In the genomic region with DNA sequence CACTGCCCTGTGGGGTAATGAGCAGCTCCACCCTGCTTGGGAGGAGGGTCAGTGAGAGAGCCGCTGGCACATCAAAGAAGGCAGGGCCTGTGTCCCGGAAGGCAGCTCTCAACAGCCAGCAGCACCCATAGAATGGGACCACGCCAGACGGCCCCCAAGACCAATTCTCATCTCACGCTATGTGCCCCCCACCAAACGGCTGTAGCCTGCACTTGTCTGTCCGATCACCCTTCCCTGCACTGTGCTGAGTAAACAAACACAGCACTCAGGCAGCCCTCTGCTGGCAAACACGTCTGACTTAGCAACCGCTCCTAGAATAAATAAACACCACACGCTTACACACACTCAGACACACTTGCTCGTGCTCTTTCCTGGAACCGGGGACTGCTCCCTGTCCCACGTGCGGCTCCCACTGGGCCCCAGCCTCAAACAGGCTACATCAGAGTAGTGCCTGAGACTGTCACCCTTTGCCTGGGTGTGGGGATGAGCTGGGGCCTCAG, we compare ENCODE assay signal across 8 cellular contexts. TPM values are rescaled to one million over a fixed set of nuclear protein-coding genes. Genes with fewer than 3 reads are reported as not detected.
DNase-seq lines count a peak whose midpoint lies in the region; ATAC-seq and TF ChIP-seq lines count a peak whose summit lies in the region.

No MANE protein-coding gene starts in this region.

- CTCF ChIA-PET in OCI-LY7 (lab: Charles Lee; ENCODE audit: unreplicated experiment): no interaction called here

- no peaks in the 10 kb centered on the region for H3K9me2 ChIP-seq in OCI-LY7 (ENCODE audit: insufficient read depth, low read length)

- no peak overlapping the region for H3K4me2 ChIP-seq in OCI-LY7 (ENCODE audit: low read length)

- H3K4me1 ChIP-seq in vagina (peaks cover 43% of the 10 kb centered on the region), OCI-LY7 (ENCODE audit: insufficient read depth, low read length, poor library complexity, severe bottlenecking) (no peaks in the 10 kb centered on the region)

- POLR2A ChIA-PET in OCI-LY7 (lab: Charles Lee): no interaction called here

- H3K27me3 ChIP-seq in vagina: no peaks in the 10 kb centered on the region

- H3K27ac ChIP-seq in vagina (peak overlapping the region; percentile 81), OCI-LY7 (ENCODE audit: low read depth, low read length, poor library complexity, severe bottlenecking) (no peak overlapping the region)

- in situ Hi-C loops in Caki2 (cut with HindIII; ENCODE audit: low pct_unique_long_range_greater_than_20kb, low sequenced_read_pairs): no loop called here

- H3K79me2 ChIP-seq in OCI-LY7 (ENCODE audit: insufficient read depth, low read depth, low read length): no peaks in the 10 kb centered on the region

- no peak overlapping the region for H2AFZ ChIP-seq in OCI-LY7 (ENCODE audit: low read length)

- H3K4me3 ChIP-seq in cardiac fibroblast (replicated peaks in 1 of 2; ENCODE audit: low read depth in 2 of 2, low read length in 2 of 2) (no peak overlapping the region), vagina (no peak overlapping the region), OCI-LY7 (ENCODE audit: low read depth, low read length, poor library complexity, severe bottlenecking) (no peak overlapping the region)

- TF ChIP-seq CTCF in cardiac fibroblast (IDR thresholded peaks at IDR 0.05; ENCODE audit: low read depth, low read length) (no peak), vagina (IDR thresholded peaks at IDR 0.05) (no peak), OCI-LY7 (conservative IDR thresholded peaks at IDR 0.05; ENCODE audit: low read length) (no peak)

- no peak for TF ChIP-seq POLR2A in vagina (IDR thresholded peaks at IDR 0.05)

- H3K36me3 ChIP-seq in vagina (no peaks in the 10 kb centered on the region), OCI-LY7 (ENCODE audit: insufficient read depth, low read length) (no peaks in the 10 kb centered on the region)

- DNase-seq in Caki2 (ENCODE audit: low read depth): peak; percentile 62
- peak; percentile 86 to 96 for DNase-seq in NCI-H2081 (lab: John Stamatoyannopoulos, UW)
- peak; percentile 44 to 92 for DNase-seq in cardiac fibroblast (ENCODE audit: low read depth in 2 of 2)
- DNase-seq in lung microvascular endothelial cell (ENCODE audit: low read depth in 2 of 2): peak; percentile 90 to 93
- no peak for DNase-seq in vagina (ENCODE audit: extremely low spot score in 2 of 2)
- no peak for DNase-seq in activated CD4-positive, alpha-beta T cell treated with anti-CD3 and anti-CD28 coated beads for 1 hour
- DNase-seq in OCI-LY7 (ENCODE audit: low spot score): no peak

- BruUV-seq in OCI-LY7 (replicated peaks; lab: Mats Ljungman, UMichigan): no TSS peak

- intact Hi-C loops in vagina (cut with DNase I) (no loop called here), OCI-LY7 (cut with micrococcal nuclease; ENCODE audit: unreplicated experiment) (no loop called here)

- H4K20me1 ChIP-seq in OCI-LY7 (ENCODE audit: insufficient read depth, low read length): no peaks in the 10 kb centered on the region

- no peak for ATAC-seq in HG03159 (IDR thresholded peaks at IDR 0.05; ENCODE audit: unreplicated experiment)

- no peaks in the 10 kb centered on the region for H3K9me3 ChIP-seq in vagina
- H3K9me3 ChIP-seq in OCI-LY7 (ENCODE audit: low read length): no peaks in the 10 kb centered on the region

RNA-seq across cellular contexts. Expression of gene CDON, which starts 53.2 kb away (rescaled TPM):
- total RNA-seq in Caki2 (2014; rRNA removed; shearing (Covaris generic); ENCODE audit: low replicate concordance): 2.2 TPM in 2 replicates
- total RNA-seq in lung microvascular endothelial cell: 0.65 and 4.4 TPM in 2 replicates
- total RNA-seq in vagina: 9.8 TPM
- total RNA-seq in OCI-LY7 (2014; rRNA removed; shearing (Covaris generic)): 1.5 and 2.0 TPM in 2 replicates
- total RNA-seq in OCI-LY7 (2022): 1.1 and 2.5 TPM in 2 replicates

Comparison
In these comparisons a context has a peak if more than half of its experiments do, and no peak if none do; other contexts are left out.
1. DNase-seq: peak in Caki2 (single experiment), NCI-H2081 (2 of 2), cardiac fibroblast (2 of 2) and lung microvascular endothelial cell (2 of 2); none in vagina (0 of 2), activated CD4-positive, alpha-beta T cell treated with anti-CD3 and anti-CD28 coated beads for 1 hour (single experiment) and OCI-LY7 (single experiment).